ENCODE assay signal across 12 cellular contexts in the genomic region with DNA sequence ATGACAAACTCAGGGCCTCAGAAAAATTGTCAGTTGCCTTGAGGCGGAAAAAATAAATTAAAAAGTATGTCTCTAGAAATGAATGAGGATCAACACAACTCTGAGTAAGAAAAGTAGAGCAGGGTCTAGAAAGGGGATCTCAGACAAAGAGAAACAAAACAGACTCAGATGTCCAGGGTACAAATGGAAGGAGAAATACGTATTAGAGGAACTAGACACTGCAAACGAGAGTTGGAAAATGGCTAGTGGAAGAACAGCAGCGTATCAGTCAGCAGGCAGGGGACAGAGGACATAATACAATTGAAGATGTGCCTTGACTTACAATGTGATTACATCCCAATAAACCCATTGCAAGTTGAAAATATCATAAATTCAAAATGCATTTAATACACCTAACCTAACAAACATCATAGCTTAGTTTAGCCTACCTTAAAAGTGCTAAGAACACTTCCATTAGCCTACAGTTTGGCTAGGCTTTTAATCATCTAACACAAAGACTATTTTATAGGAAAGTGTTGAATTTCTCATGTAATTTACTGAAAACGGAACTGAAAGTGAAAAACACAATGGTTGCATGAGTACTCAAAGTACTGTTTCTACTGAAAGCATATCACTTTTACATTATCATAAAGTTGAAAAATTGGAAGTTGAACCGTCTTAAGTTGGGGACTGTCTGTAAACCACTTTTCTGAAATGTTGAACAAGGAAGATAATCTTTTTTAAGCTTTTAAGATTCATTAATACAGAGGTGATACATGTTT.
A peak's percentile ranks its signal among the peaks of the same experiment; 100 is the strongest.
DNase-seq lines count a peak whose midpoint lies in the region; ATAC-seq lines count a peak whose summit lies in the region.
"Had no signal": no experiment of that assay in that cellular context is flagged by ENCODE, and none has a peak within 500 bp of the region (broad histone marks: within the 10 kb centered on the region; RNA-seq: fewer than 3 reads in every experiment).

No MANE protein-coding gene starts in this region.

- peak; percentile 91 for ATAC-seq in GM18511 (IDR thresholded peaks at IDR 0.05; ENCODE audit: unreplicated experiment)
- ATAC-seq in GM19438 (IDR thresholded peaks at IDR 0.05; ENCODE audit: low read depth, unreplicated experiment), result peak; percentile 72
- ATAC-seq in HG02973 (IDR thresholded peaks at IDR 0.05; ENCODE audit: unreplicated experiment), result peak; percentile 84
- ATAC-seq: gastrocnemius medialis had no signal

- DNase-seq in NCI-H526 treated with DMSO at 0.1 percent for 48 hours (lab: John Stamatoyannopoulos, UW) (peak; percentile 100), NCI-H2029 treated with DMSO at 0.1 percent for 48 hours (lab: John Stamatoyannopoulos, UW) (no peak), COLO829 (ENCODE audit: low spot score) (no peak), NCI-H2081 (lab: John Stamatoyannopoulos, UW) (no peak)
- DNase-seq in central memory CD4-positive, alpha-beta T cell, result no peak
- DNase-seq: activated CD8-positive, alpha-beta memory T cell treated with anti-CD3 and anti-CD28 coated beads, Interleukin-2, amount 50 U/mL, for 48 hours; COR-L47; gastrocnemius medialis; SK-N-SH had no signal
